Comparison of ENCODE assay signal across 8 cellular contexts in genomic region chr9:94168203-94169000, GRCh38.
DNase-seq lines count a peak whose midpoint lies in the region; ATAC-seq and TF ChIP-seq lines count a peak whose summit lies in the region.

No MANE protein-coding gene starts in this region.

- peak overlapping the region; percentile 89 for H3K27ac Mint-ChIP-seq in T-helper 17 cell

- H3F3A ChIP-seq in GM23248 (ENCODE audit: insufficient read depth): peaks cover 28% of the 10 kb centered on the region

- no peaks in the 10 kb centered on the region for H3K9me2 ChIP-seq in GM23248 (ENCODE audit: insufficient read depth)

- ATAC-seq in T-helper 17 cell (no peak), foreskin keratinocyte (no peak), HG03342 (IDR thresholded peaks at IDR 0.05; ENCODE audit: unreplicated experiment) (no peak), GM19397 (IDR thresholded peaks at IDR 0.05; ENCODE audit: unreplicated experiment) (no peak)

- H3K27ac ChIP-seq in GM23248 (peak overlapping the region; percentile 98), foreskin keratinocyte (peak overlapping the region; percentile 53), skin epidermis (peak overlapping the region in 13 of 21 experiments; percentile 16 to 100 (median 100))

- H3K4me1 ChIP-seq in GM23248 (ENCODE audit: insufficient read depth): peaks cover 44% of the 10 kb centered on the region
- H3K4me1 ChIP-seq in foreskin keratinocyte: peaks cover 10% of the 10 kb centered on the region

- no peak for TF ChIP-seq CTCF in foreskin keratinocyte (conservative IDR thresholded peaks at IDR 0.05)

- peaks cover 48% of the 10 kb centered on the region for H3K4me1 Mint-ChIP-seq in T-helper 17 cell

- in situ Hi-C loops in GM23248 (cut with MboI): no loop called here

- H3K27me3 ChIP-seq in GM23248 (replicated peaks; ENCODE audit: insufficient read depth): no peaks in the 10 kb centered on the region
- no peaks in the 10 kb centered on the region for H3K27me3 ChIP-seq in foreskin keratinocyte

- peaks cover 65% of the 10 kb centered on the region for H3K79me2 ChIP-seq in GM23248 (ENCODE audit: insufficient read depth)

- peak overlapping the region; percentile 92 for H3K4me3 Mint-ChIP-seq in T-helper 17 cell

- 0 out of 2 replicates have a peak, but pooled peaks cover 7% of the 10 kb centered on the region for H3K36me3 ChIP-seq in GM23248 (ENCODE audit: low read depth)

- WGBS in GM23248 (ENCODE audit: low coverage in 1 of 2, low lambda C conversion rate in 2 of 2, missing lambda C conversion rate in 2 of 2), 2 experiments: 1% methylated on average over 10 of the region's 10 CpGs

- H2AFZ ChIP-seq in GM23248: no peak overlapping the region

- peak overlapping the region; percentile 99 for H3K9ac ChIP-seq in GM23248

- peak overlapping the region; percentile 91 for H3K4me2 ChIP-seq in GM23248 (ENCODE audit: unreplicated experiment)

- DNase-seq in GM23248 (peak; percentile 74), T-helper 17 cell (no peak), foreskin keratinocyte (peak; percentile 19 to 34), Kasumi-1 (lab: John Stamatoyannopoulos, UW) (no peak), HuH-7 (ENCODE audit: low spot score) (no peak)

- no peaks in the 10 kb centered on the region for H3K36me3 Mint-ChIP-seq in T-helper 17 cell (ENCODE audit: low read depth)

- peaks cover 47% of the 10 kb centered on the region for H4K20me1 ChIP-seq in GM23248 (ENCODE audit: insufficient read depth)

- H3K4me3 ChIP-seq in GM23248: peak overlapping the region; percentile 90
- H3K4me3 ChIP-seq in skin epidermis: peak overlapping the region; percentile 60 to 97 (median 86)

- H3K27me3 Mint-ChIP-seq in T-helper 17 cell: no peaks in the 10 kb centered on the region

- H3K9me3 ChIP-seq in GM23248 (ENCODE audit: low read depth): no peaks in the 10 kb centered on the region
- no peaks in the 10 kb centered on the region for H3K9me3 ChIP-seq in T-helper 17 cell (ENCODE audit: control insufficient read depth, low read length, poor library complexity, severe bottlenecking)

Comparison
In these comparisons a context has a peak if more than half of its experiments do, and no peak if none do; other contexts are left out.
1. DNase-seq: peak in GM23248 (single experiment) and foreskin keratinocyte (2 of 2); none in T-helper 17 cell (0 of 3), Kasumi-1 (0 of 2) and HuH-7 (single experiment).
2. Peak in every context shown above with its lines, with median percentiles within 50 percentile points of each other: H3K27ac ChIP-seq.